In genomic region chr1:51616903-51617708, GRCh38 we compare ENCODE assay signal across 8 cellular contexts. TPM values are rescaled to one million over a fixed set of nuclear protein-coding genes. Genes with fewer than 3 reads are reported as not detected.
DNase-seq lines count a peak whose midpoint lies in the region; TF ChIP-seq lines count a peak whose summit lies in the region.

A gene with protein sequence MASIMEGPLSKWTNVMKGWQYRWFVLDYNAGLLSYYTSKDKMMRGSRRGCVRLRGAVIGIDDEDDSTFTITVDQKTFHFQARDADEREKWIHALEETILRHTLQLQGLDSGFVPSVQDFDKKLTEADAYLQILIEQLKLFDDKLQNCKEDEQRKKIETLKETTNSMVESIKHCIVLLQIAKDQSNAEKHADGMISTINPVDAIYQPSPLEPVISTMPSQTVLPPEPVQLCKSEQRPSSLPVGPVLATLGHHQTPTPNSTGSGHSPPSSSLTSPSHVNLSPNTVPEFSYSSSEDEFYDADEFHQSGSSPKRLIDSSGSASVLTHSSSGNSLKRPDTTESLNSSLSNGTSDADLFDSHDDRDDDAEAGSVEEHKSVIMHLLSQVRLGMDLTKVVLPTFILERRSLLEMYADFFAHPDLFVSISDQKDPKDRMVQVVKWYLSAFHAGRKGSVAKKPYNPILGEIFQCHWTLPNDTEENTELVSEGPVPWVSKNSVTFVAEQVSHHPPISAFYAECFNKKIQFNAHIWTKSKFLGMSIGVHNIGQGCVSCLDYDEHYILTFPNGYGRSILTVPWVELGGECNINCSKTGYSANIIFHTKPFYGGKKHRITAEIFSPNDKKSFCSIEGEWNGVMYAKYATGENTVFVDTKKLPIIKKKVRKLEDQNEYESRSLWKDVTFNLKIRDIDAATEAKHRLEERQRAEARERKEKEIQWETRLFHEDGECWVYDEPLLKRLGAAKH (plus strand): TSS chr1:51617092. CDS start chr1:51617111, 19 bp downstream.

- H3K4me3 ChIP-seq in SK-N-MC (peak within 1 kb of the TSS; percentile 96), suprapubic skin (peak within 1 kb of the TSS; percentile 81)

- H3K27me3 ChIP-seq in suprapubic skin: no peaks in the 10 kb centered on the region

- peak in 1 of 2 donors; percentile 68 for TF ChIP-seq POLR2A in suprapubic skin (IDR thresholded peaks at IDR 0.05)

- peak within 1 kb of the TSS; percentile 91 for H3K9ac ChIP-seq in SK-N-MC (ENCODE audit: insufficient read length)

- H3K36me3 ChIP-seq in SK-N-MC (ENCODE audit: insufficient read depth, low read length) (no peaks in the 10 kb centered on the region), suprapubic skin (no peaks in the 10 kb centered on the region)

- H3K4me1 ChIP-seq in suprapubic skin: peaks cover 46% of the 10 kb centered on the region

- peak within 1 kb of the TSS; percentile 75; the same call in 1 of the 2 replicates for H3K27ac ChIP-seq in SK-N-MC
- peak within 1 kb of the TSS; percentile 90 for H3K27ac ChIP-seq in suprapubic skin

- CTCF ChIA-PET in activated naive CD4-positive, alpha-beta T cell treated with anti-CD3 and anti-CD28 coated beads, Interleukin-2, amount 10 ng/mL, durations not matched to agents 7 days and 5 days (lab: Charles Lee): interaction anchor here (1.2 kb wide), 1 partner anchor 48 kb away, joined by 3 read pairs; no protein-coding TSS in a partner anchor

- peaks cover 2% of the 10 kb centered on the region; the same call in 1 of the 2 replicates for H3K27me3 Mint-ChIP-seq in HFFc6 (ENCODE audit: insufficient read depth)
- peaks cover 4% of the 10 kb centered on the region for H3K27me3 Mint-ChIP-seq in activated naive CD4-positive, alpha-beta T cell treated with anti-CD3 and anti-CD28 coated beads, Interleukin-2, amount 10 ng/mL, durations not matched to agents 7 days and 5 days

- H3K4me3 Mint-ChIP-seq in HFFc6: peak within 1 kb of the TSS; percentile 100
- H3K4me3 Mint-ChIP-seq in activated naive CD4-positive, alpha-beta T cell treated with anti-CD3 and anti-CD28 coated beads, Interleukin-2, amount 10 ng/mL, durations not matched to agents 7 days and 5 days: peak within 1 kb of the TSS; percentile 100

- TF ChIP-seq CTCF in HFFc6 (IDR thresholded peaks at IDR 0.05) (no peak), suprapubic skin (IDR thresholded peaks at IDR 0.05) (no peak)

- H3K36me3 Mint-ChIP-seq in HFFc6 (ENCODE audit: low read depth): peaks cover 5% of the 10 kb centered on the region
- peaks cover 5% of the 10 kb centered on the region for H3K36me3 Mint-ChIP-seq in activated naive CD4-positive, alpha-beta T cell treated with anti-CD3 and anti-CD28 coated beads, Interleukin-2, amount 10 ng/mL, durations not matched to agents 7 days and 5 days

- H3K9me3 ChIP-seq in SK-N-MC (ENCODE audit: low read depth, low read length): no peaks in the 10 kb centered on the region
- H3K9me3 ChIP-seq in suprapubic skin: no peaks in the 10 kb centered on the region

- peaks cover 72% of the 10 kb centered on the region for H3K4me1 Mint-ChIP-seq in HFFc6 (ENCODE audit: low read depth)
- peaks cover 29% of the 10 kb centered on the region for H3K4me1 Mint-ChIP-seq in activated naive CD4-positive, alpha-beta T cell treated with anti-CD3 and anti-CD28 coated beads, Interleukin-2, amount 10 ng/mL, durations not matched to agents 7 days and 5 days

- DNase-seq in GM03348 (ENCODE audit: low spot score) (peak; percentile 96), HFFc6 (peak; percentile 84), NCI-H1048 (lab: John Stamatoyannopoulos, UW) (peak; percentile 74), SK-N-MC (ENCODE audit: low read depth, low spot score) (peak; percentile 74), germinal center (ENCODE audit: low spot score) (peak; percentile 94), occipital lobe (lab: John Stamatoyannopoulos, UW) (peak; percentile 89), suprapubic skin (ENCODE audit: low spot score in 2 of 2) (peak; percentile 94 to 95)
- DNase-seq in activated naive CD4-positive, alpha-beta T cell treated with anti-CD3 and anti-CD28 coated beads, Interleukin-2, amount 10 ng/mL, durations not matched to agents 7 days and 5 days: peak; percentile 92

- peak within 1 kb of the TSS; percentile 99 for H3K27ac Mint-ChIP-seq in HFFc6
- peak within 1 kb of the TSS; percentile 97 for H3K27ac Mint-ChIP-seq in activated naive CD4-positive, alpha-beta T cell treated with anti-CD3 and anti-CD28 coated beads, Interleukin-2, amount 10 ng/mL, durations not matched to agents 7 days and 5 days

- no peaks in the 10 kb centered on the region for H3K9me3 Mint-ChIP-seq in HFFc6
- no peaks in the 10 kb centered on the region for H3K9me3 Mint-ChIP-seq in activated naive CD4-positive, alpha-beta T cell treated with anti-CD3 and anti-CD28 coated beads, Interleukin-2, amount 10 ng/mL, durations not matched to agents 7 days and 5 days

- under 1% methylated on average over 45 of the region's 45 CpGs for WGBS in suprapubic skin

- no peak for TF ChIP-seq EP300 in suprapubic skin (IDR thresholded peaks at IDR 0.05)

RNA-seq across cellular contexts. Expression of the gene that starts here (rescaled TPM):
- total RNA-seq in HFFc6 (2021; fragmentation: NEBNext Ultra II Directional; extraction: Animal tissue kit (Norgen Biotek cat#: 25700)): 10 to 100 TPM; 39.8 to 54.2 (median 44.8) TPM
- total RNA-seq in occipital lobe (68.3 TPM), suprapubic skin (100 to 1,000 TPM in 2 of 4 donors, 10 to 100 TPM in 2; 49.7 to 166 (median 90.4) TPM)

Comparison
In these comparisons a context has a peak if more than half of its experiments do, and no peak if none do; other contexts are left out.
1. Peak in every context shown above with its lines: DNase-seq, H3K4me3 ChIP-seq and H3K27ac ChIP-seq.